15 cellular contexts compared by ENCODE assay signal in the genomic region with DNA sequence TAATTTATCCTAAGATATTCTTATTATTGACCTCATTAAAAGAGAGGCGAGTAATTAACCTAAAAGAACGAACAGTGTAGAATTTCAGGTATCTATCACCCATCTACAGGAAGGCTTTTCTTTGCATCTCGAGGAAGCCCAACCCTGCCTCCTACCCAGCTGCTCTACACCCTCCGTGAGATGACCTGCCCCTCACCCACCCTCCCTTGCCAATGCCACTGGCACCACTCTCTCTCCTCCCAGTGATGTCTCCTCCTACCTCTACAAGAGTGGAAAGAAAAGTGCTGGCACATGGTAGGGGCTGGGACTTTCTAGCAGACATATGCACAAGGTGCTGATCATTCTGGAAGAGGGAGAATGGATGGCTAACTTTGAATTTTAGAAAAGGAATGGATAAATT. TPM values are rescaled to one million over a fixed set of nuclear protein-coding genes. Genes with fewer than 3 reads are reported as not detected.
DNase-seq lines count a peak whose midpoint lies in the region; ATAC-seq and TF ChIP-seq lines count a peak whose summit lies in the region.
"Had no signal": no experiment of that assay in that cellular context is flagged by ENCODE, and none has a peak within 500 bp of the region (broad histone marks: within the 10 kb centered on the region; RNA-seq: fewer than 3 reads in every experiment).

No MANE protein-coding gene starts in this region.

- H3K4me3 ChIP-seq in testis (no peak overlapping the region), mesenchymal stem cell (ENCODE audit: insufficient read depth in 1 of 2, low read depth in 1 of 2, low read length in 2 of 2) (no peak overlapping the region)
- H3K4me3 ChIP-seq: BLaER1 had no signal

- H3K9me3 ChIP-seq in testis (no peaks in the 10 kb centered on the region), mesenchymal stem cell (ENCODE audit: control insufficient read depth, low read length) (no peaks in the 10 kb centered on the region)
- H3K9me3 ChIP-seq: BLaER1, Caco-2 had no signal

- H2AK5ac ChIP-seq in mesenchymal stem cell (ENCODE audit: low read length, severe bottlenecking): no peak overlapping the region

- no peak overlapping the region for H3K14ac ChIP-seq in mesenchymal stem cell (ENCODE audit: low read length in 2 of 2)

- H2BK12ac ChIP-seq in mesenchymal stem cell (ENCODE audit: low read length in 2 of 2): no peak overlapping the region

- peak overlapping the region; percentile 21 to 66 for H3K27ac Mint-ChIP-seq in effector memory CD8-positive, alpha-beta T cell
- H3K27ac Mint-ChIP-seq: IgD-negative memory B cell had no signal

- peak; percentile 18 for DNase-seq in NCI-H510A treated with DMSO at 0.1 percent for 48 hours (lab: John Stamatoyannopoulos, UW)
- no peak for DNase-seq in NCI-H510A (lab: John Stamatoyannopoulos, UW)
- no peak for DNase-seq in effector memory CD8-positive, alpha-beta T cell
- peak; percentile 34 for DNase-seq in testis
- DNase-seq in midbrain (lab: John Stamatoyannopoulos, UW): no peak
- no peak for DNase-seq in AML-193 (lab: John Stamatoyannopoulos, UW)
- DNase-seq in mesenchymal stem cell: no peak
- DNase-seq: Caco-2; CD8-positive, alpha-beta memory T cell; DMS53; GF-D8 had no signal

- no peak overlapping the region for H3K9ac ChIP-seq in mesenchymal stem cell (ENCODE audit: low read length)
- H3K9ac ChIP-seq: BLaER1 had no signal

- no peak overlapping the region for H3K4me3 Mint-ChIP-seq in effector memory CD8-positive, alpha-beta T cell
- H3K4me3 Mint-ChIP-seq: CD8-positive, alpha-beta memory T cell; IgD-negative memory B cell had no signal

- H3K23ac ChIP-seq in mesenchymal stem cell (ENCODE audit: low read length in 2 of 2): no peak overlapping the region

- no peaks in the 10 kb centered on the region for H3K27me3 ChIP-seq in testis
- H3K27me3 ChIP-seq in mesenchymal stem cell (ENCODE audit: control insufficient read depth in 1 of 2, insufficient read depth in 1 of 2, low read length in 2 of 2): no peaks in the 10 kb centered on the region
- H3K27me3 ChIP-seq: BLaER1 had no signal

- WGBS in testis, 2 donors: 69% methylated on average over 4 of the region's 4 CpGs
- 96% methylated on average over 3 of the region's 4 CpGs for WGBS in mesenchymal stem cell

- no peaks in the 10 kb centered on the region for H3K79me1 ChIP-seq in mesenchymal stem cell (replicated peaks; ENCODE audit: low read length, poor library complexity, severe bottlenecking)

- peaks cover 0 to 3% of the 10 kb centered on the region in 2 donors for H3K4me1 Mint-ChIP-seq in effector memory CD8-positive, alpha-beta T cell (ENCODE audit: low read depth in 2 of 2)

- H3K4me1 ChIP-seq in testis (peaks cover 47% of the 10 kb centered on the region), mesenchymal stem cell (ENCODE audit: control insufficient read depth, insufficient read depth, low read depth, low read length) (peaks cover 7% of the 10 kb centered on the region)
- H3K4me1 ChIP-seq: BLaER1, Caco-2 had no signal

- H2BK15ac ChIP-seq in mesenchymal stem cell (ENCODE audit: low read depth, poor library complexity, severe bottlenecking): no peak overlapping the region

- no peaks in the 10 kb centered on the region for H3K36me3 ChIP-seq in testis (ENCODE audit: low read depth, missing control alignments)
- H3K36me3 ChIP-seq in mesenchymal stem cell (ENCODE audit: control insufficient read depth in 1 of 2, insufficient read depth in 2 of 2, low read depth in 1 of 2, low read length in 2 of 2): peaks cover 0 to 10% of the 10 kb centered on the region in 2 experiments
- H3K36me3 ChIP-seq: BLaER1 had no signal

- no peak overlapping the region for H4K8ac ChIP-seq in mesenchymal stem cell (ENCODE audit: low read length)

- H2BK120ac ChIP-seq in mesenchymal stem cell (ENCODE audit: low read depth, low read length): no peak overlapping the region

- no peak overlapping the region for H3K4me2 ChIP-seq in mesenchymal stem cell (ENCODE audit: low read length, poor library complexity, severe bottlenecking)
- H3K4me2 ChIP-seq: BLaER1 had no signal

- no peak overlapping the region for H3K4ac ChIP-seq in mesenchymal stem cell (ENCODE audit: low read depth in 1 of 2, low read length in 2 of 2)

- H3K9me3 Mint-ChIP-seq in effector memory CD8-positive, alpha-beta T cell: no peaks in the 10 kb centered on the region
- H3K9me3 Mint-ChIP-seq: CD8-positive, alpha-beta memory T cell; IgD-negative memory B cell had no signal

- no peak overlapping the region for H2BK5ac ChIP-seq in mesenchymal stem cell (ENCODE audit: low read depth, low read length, poor library complexity, severe bottlenecking)

- no peak overlapping the region for H4K91ac ChIP-seq in mesenchymal stem cell (ENCODE audit: low read length)

- H3K27ac ChIP-seq in testis: peak overlapping the region; percentile 73 to 86
- H3K27ac ChIP-seq in mesenchymal stem cell (ENCODE audit: low read length, poor library complexity, severe bottlenecking): no peak overlapping the region
- H3K27ac ChIP-seq: 22Rv1, BLaER1 had no signal

- H3K18ac ChIP-seq in mesenchymal stem cell (ENCODE audit: low read depth in 1 of 2, low read length in 2 of 2): no peak overlapping the region

- no peak overlapping the region for H2AFZ ChIP-seq in mesenchymal stem cell (ENCODE audit: low read depth, low read length)

- no peak for TF ChIP-seq POLR2A in testis (IDR thresholded peaks at IDR 0.05)

- ATAC-seq in effector memory CD8-positive, alpha-beta T cell (replicated peaks): no peak
- ATAC-seq: HCT116 had no signal

- H3K27me3 Mint-ChIP-seq in effector memory CD8-positive, alpha-beta T cell: no peaks in the 10 kb centered on the region
- H3K27me3 Mint-ChIP-seq: CD8-positive, alpha-beta memory T cell; IgD-negative memory B cell had no signal

- no peak for TF ChIP-seq CTCF in testis (IDR thresholded peaks at IDR 0.05)

- intact Hi-C loops in testis (cut with DNase I; ENCODE audit: low total_unique reads): no loop called here

- H3K36me3 Mint-ChIP-seq in effector memory CD8-positive, alpha-beta T cell (ENCODE audit: insufficient read depth): peaks cover 3% of the 10 kb centered on the region

RNA-seq across cellular contexts. Expression of a gene that starts 22.9 kb away (rescaled TPM):
- 10 to 100 TPM; 22.9 to 29.4 TPM for total RNA-seq in testis
- 30.5 TPM for polyA plus RNA-seq in testis (ENCODE audit: insufficient read depth, low read depth, low replicate concordance)
- polyA plus RNA-seq in mesenchymal stem cell (2013, experiment 1 of 2): not detected
- polyA plus RNA-seq in mesenchymal stem cell (2013, experiment 2 of 2): not detected
- polyA plus RNA-seq: IgD-negative memory B cell had no signal

Comparison
In these comparisons a context has a peak if more than half of its experiments do, and no peak if none do; other contexts are left out.
1. DNase-seq: peak in NCI-H510A treated with DMSO at 0.1 percent for 48 hours (single experiment) and testis (single experiment); none in NCI-H510A (single experiment), effector memory CD8-positive, alpha-beta T cell (0 of 3), midbrain (single experiment), AML-193 (0 of 2) and mesenchymal stem cell (single experiment).